ENCODE assay signal across 8 cellular contexts in genomic region chr18:32469190-32469611, GRCh38. TPM values are rescaled to one million over a fixed set of nuclear protein-coding genes. Genes with fewer than 3 reads are reported as not detected.
DNase-seq lines count a peak whose midpoint lies in the region; ATAC-seq, FAIRE-seq and TF ChIP-seq lines count a peak whose summit lies in the region.

No MANE protein-coding gene starts in this region.

- DNase-seq in D341Med (ENCODE audit: low spot score) (peak; percentile 75), LoVo (ENCODE audit: low spot score) (peak; percentile 40), frontal cortex (ENCODE audit: low spot score in 2 of 2) (peak; percentile 35 to 38), NCI-H446 treated with DMSO at 0.1 percent for 48 hours (lab: John Stamatoyannopoulos, UW) (no peak)
- DNase-seq in central memory CD4-positive, alpha-beta T cell: no peak

- peaks cover 8% of the 10 kb centered on the region for H3K36me3 Mint-ChIP-seq in nephron (ENCODE audit: low read depth)

- FAIRE-seq in frontal cortex (lab: Jason Lieb, UNC): no peak

- peak overlapping the region; percentile 46 to 87 (median 76) for H3K27ac Mint-ChIP-seq in nephron

- H3K27me3 Mint-ChIP-seq in nephron (ENCODE audit: low read depth): peaks cover 12% of the 10 kb centered on the region

- TF ChIP-seq CTCF in VCaP (conservative IDR thresholded peaks at IDR 0.05): peak; percentile 60
- peak; percentile 20 to 34 (median 30) for TF ChIP-seq CTCF in nephron (IDR thresholded peaks at IDR 0.05; ENCODE audit: unreplicated experiment in 3 of 3)

- peaks cover 16% of the 10 kb centered on the region for H3K4me1 Mint-ChIP-seq in nephron

- no peaks in the 10 kb centered on the region for H3K9me3 Mint-ChIP-seq in nephron

- peak overlapping the region; percentile 25; the same call in 1 of the 2 replicates for H3K27ac ChIP-seq in VCaP

- no peak for ATAC-seq in GM21367 (IDR thresholded peaks at IDR 0.05; ENCODE audit: unreplicated experiment)

- H3K4me3 Mint-ChIP-seq in nephron: peak overlapping the region; percentile 86 to 98 (median 96)

RNA-seq across cellular contexts. Expression of gene GAREM1, which starts 1.5 kb away (rescaled TPM):
- total RNA-seq in frontal cortex: 35.9 TPM

Comparison
In these comparisons a context has a peak if more than half of its experiments do, and no peak if none do; other contexts are left out.
1. DNase-seq: peak in D341Med (single experiment), LoVo (single experiment) and frontal cortex (2 of 2); none in NCI-H446 treated with DMSO at 0.1 percent for 48 hours (single experiment) and central memory CD4-positive, alpha-beta T cell (single experiment).